Comparison of ENCODE assay signal across 1 cellular context in the genomic region with DNA sequence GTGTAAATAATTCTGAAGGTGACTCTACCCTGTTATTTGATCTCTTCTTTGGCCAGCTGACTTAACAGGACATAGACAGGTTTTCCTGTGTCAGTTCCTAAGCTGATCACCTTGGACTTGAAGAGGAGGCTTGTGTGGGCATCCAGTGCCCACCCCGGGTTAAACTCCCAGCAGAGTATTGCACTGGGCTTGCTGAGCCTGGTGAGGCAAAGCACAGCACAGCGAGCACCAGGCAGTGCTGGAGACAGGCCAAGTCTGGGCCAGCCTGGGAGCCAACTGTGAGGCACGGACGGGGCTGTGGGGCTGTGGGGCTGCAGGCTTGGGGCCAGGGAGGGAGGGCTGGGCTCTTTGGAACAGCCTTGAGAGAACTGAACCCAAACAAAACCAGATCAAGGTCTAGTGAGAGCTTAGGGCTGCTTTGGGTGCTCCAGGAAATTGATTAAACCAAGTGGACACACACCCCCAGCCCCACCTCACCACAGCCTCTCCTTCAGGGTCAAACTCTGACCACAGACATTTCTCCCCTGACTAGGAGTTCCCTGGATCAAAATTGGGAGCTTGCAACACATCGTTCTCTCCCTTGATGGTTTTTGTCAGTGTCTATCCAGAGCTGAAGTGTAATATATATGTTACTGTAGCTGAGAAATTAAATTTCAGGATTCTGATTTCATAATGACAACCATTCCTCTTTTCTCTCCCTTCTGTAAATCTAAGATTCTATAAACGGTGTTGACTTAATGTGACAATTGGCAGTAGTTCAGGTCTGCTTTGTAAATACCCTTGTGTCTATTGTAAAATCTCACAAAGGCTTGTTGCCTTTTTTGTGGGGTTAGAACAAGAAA.
TF ChIP-seq lines count a peak whose summit lies in the region.

No MANE protein-coding gene starts in this region.

TF ChIP-seq in HepG2, 621 proteins besides CTCF, POLR2A, EP300 and RAD21 (continued from another document and continues in another):
- TF ChIP-seq, protein P1, sequence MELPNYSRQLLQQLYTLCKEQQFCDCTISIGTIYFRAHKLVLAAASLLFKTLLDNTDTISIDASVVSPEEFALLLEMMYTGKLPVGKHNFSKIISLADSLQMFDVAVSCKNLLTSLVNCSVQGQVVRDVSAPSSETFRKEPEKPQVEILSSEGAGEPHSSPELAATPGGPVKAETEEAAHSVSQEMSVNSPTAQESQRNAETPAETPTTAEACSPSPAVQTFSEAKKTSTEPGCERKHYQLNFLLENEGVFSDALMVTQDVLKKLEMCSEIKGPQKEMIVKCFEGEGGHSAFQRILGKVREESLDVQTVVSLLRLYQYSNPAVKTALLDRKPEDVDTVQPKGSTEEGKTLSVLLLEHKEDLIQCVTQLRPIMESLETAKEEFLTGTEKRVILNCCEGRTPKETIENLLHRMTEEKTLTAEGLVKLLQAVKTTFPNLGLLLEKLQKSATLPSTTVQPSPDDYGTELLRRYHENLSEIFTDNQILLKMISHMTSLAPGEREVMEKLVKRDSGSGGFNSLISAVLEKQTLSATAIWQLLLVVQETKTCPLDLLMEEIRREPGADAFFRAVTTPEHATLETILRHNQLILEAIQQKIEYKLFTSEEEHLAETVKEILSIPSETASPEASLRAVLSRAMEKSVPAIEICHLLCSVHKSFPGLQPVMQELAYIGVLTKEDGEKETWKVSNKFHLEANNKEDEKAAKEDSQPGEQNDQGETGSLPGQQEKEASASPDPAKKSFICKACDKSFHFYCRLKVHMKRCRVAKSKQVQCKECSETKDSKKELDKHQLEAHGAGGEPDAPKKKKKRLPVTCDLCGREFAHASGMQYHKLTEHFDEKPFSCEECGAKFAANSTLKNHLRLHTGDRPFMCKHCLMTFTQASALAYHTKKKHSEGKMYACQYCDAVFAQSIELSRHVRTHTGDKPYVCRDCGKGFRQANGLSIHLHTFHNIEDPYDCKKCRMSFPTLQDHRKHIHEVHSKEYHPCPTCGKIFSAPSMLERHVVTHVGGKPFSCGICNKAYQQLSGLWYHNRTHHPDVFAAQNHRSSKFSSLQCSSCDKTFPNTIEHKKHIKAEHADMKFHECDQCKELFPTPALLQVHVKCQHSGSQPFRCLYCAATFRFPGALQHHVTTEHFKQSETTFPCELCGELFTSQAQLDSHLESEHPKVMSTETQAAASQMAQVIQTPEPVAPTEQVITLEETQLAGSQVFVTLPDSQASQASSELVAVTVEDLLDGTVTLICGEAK (IDR thresholded peaks at IDR 0.05): no peak
- TF ChIP-seq, protein P1 (CRISPR knock-in tag; IDR thresholded peaks at IDR 0.05): peak; percentile 27; the same call in 1 of the 2 replicates
- TF ChIP-seq ZNF343 (CRISPR knock-in tag; IDR thresholded peaks at IDR 0.05): 0 out of 2 replicates have a peak, but pooled peaks have one; percentile 59
- TF ChIP-seq, protein P2, sequence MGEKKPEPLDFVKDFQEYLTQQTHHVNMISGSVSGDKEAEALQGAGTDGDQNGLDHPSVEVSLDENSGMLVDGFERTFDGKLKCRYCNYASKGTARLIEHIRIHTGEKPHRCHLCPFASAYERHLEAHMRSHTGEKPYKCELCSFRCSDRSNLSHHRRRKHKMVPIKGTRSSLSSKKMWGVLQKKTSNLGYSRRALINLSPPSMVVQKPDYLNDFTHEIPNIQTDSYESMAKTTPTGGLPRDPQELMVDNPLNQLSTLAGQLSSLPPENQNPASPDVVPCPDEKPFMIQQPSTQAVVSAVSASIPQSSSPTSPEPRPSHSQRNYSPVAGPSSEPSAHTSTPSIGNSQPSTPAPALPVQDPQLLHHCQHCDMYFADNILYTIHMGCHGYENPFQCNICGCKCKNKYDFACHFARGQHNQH (CRISPR knock-in tag; IDR thresholded peaks at IDR 0.05): peak; percentile 18; the same call in 1 of the 2 replicates
- TF ChIP-seq, protein P3, sequence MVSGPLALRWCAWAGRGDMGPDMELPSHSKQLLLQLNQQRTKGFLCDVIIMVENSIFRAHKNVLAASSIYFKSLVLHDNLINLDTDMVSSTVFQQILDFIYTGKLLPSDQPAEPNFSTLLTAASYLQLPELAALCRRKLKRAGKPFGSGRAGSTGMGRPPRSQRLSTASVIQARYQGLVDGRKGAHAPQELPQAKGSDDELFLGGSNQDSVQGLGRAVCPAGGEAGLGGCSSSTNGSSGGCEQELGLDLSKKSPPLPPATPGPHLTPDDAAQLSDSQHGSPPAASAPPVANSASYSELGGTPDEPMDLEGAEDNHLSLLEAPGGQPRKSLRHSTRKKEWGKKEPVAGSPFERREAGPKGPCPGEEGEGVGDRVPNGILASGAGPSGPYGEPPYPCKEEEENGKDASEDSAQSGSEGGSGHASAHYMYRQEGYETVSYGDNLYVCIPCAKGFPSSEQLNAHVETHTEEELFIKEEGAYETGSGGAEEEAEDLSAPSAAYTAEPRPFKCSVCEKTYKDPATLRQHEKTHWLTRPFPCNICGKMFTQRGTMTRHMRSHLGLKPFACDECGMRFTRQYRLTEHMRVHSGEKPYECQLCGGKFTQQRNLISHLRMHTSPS (CRISPR knock-in tag; IDR thresholded peaks at IDR 0.05; ENCODE audit: low read depth): peak; percentile 95
- peak; percentile 67; the same call in 1 of the 2 replicates for TF ChIP-seq FOXK1 (CRISPR knock-in tag; IDR thresholded peaks at IDR 0.05; ENCODE audit: borderline replicate concordance, low read depth)
- peak; percentile 42 for TF ChIP-seq YY1 (IDR thresholded peaks at IDR 0.05; ENCODE audit: insufficient read depth, insufficient replicate concordance, low read depth, low read length)
- TF ChIP-seq ZNF292 (CRISPR knock-in tag; IDR thresholded peaks at IDR 0.05; ENCODE audit: borderline replicate concordance, low read depth): peak; percentile 99
- TF ChIP-seq, protein P4, sequence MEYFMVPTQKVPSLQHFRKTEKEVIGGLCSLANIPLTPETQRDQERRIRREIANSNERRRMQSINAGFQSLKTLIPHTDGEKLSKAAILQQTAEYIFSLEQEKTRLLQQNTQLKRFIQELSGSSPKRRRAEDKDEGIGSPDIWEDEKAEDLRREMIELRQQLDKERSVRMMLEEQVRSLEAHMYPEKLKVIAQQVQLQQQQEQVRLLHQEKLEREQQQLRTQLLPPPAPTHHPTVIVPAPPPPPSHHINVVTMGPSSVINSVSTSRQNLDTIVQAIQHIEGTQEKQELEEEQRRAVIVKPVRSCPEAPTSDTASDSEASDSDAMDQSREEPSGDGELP (IDR thresholded peaks at IDR 0.05; ENCODE audit: borderline replicate concordance, low read depth): peak; percentile 89
- TF ChIP-seq ZNF382 (CRISPR knock-in tag; IDR thresholded peaks at IDR 0.05; ENCODE audit: borderline replicate concordance): no peak
- TF ChIP-seq, protein P5, sequence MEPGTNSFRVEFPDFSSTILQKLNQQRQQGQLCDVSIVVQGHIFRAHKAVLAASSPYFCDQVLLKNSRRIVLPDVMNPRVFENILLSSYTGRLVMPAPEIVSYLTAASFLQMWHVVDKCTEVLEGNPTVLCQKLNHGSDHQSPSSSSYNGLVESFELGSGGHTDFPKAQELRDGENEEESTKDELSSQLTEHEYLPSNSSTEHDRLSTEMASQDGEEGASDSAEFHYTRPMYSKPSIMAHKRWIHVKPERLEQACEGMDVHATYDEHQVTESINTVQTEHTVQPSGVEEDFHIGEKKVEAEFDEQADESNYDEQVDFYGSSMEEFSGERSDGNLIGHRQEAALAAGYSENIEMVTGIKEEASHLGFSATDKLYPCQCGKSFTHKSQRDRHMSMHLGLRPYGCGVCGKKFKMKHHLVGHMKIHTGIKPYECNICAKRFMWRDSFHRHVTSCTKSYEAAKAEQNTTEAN (CRISPR knock-in tag; conservative IDR thresholded peaks at IDR 0.05): peak; percentile 53
- TF ChIP-seq ZNF572 (CRISPR knock-in tag; IDR thresholded peaks at IDR 0.05): 0 out of 2 replicates have a peak, but pooled peaks have one; percentile 45
- no peak for TF ChIP-seq CENPX (CRISPR knock-in tag; IDR thresholded peaks at IDR 0.05)
- TF ChIP-seq, protein P6, sequence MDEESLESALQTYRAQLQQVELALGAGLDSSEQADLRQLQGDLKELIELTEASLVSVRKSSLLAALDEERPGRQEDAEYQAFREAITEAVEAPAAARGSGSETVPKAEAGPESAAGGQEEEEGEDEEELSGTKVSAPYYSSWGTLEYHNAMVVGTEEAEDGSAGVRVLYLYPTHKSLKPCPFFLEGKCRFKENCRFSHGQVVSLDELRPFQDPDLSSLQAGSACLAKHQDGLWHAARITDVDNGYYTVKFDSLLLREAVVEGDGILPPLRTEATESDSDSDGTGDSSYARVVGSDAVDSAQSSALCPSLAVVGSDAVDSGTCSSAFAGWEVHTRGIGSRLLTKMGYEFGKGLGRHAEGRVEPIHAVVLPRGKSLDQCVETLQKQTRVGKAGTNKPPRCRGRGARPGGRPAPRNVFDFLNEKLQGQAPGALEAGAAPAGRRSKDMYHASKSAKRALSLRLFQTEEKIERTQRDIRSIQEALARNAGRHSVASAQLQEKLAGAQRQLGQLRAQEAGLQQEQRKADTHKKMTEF (CRISPR knock-in tag; IDR thresholded peaks at IDR 0.05): peak; percentile 72
- TF ChIP-seq TEAD3 (CRISPR knock-in tag; optimal IDR thresholded peaks at IDR 0.05; ENCODE audit: borderline replicate concordance): peak; percentile 85
- TF ChIP-seq ZBTB7A (CRISPR knock-in tag; IDR thresholded peaks at IDR 0.05): peak; percentile 91; the same call in 1 of the 2 replicates
- TF ChIP-seq, protein P7, sequence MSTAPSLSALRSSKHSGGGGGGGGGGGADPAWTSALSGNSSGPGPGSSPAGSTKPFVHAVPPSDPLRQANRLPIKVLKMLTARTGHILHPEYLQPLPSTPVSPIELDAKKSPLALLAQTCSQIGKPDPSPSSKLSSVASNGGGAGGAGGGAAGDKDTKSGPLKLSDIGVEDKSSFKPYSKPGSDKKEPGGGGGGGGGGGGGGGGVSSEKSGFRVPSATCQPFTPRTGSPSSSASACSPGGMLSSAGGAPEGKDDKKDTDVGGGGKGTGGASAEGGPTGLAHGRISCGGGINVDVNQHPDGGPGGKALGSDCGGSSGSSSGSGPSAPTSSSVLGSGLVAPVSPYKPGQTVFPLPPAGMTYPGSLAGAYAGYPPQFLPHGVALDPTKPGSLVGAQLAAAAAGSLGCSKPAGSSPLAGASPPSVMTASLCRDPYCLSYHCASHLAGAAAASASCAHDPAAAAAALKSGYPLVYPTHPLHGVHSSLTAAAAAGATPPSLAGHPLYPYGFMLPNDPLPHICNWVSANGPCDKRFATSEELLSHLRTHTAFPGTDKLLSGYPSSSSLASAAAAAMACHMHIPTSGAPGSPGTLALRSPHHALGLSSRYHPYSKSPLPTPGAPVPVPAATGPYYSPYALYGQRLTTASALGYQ (CRISPR knock-in tag; IDR thresholded peaks at IDR 0.05): peak; percentile 72; the same call in 1 of the 2 replicates
- TF ChIP-seq MEF2D (CRISPR knock-in tag; IDR thresholded peaks at IDR 0.05): peak; percentile 82; the same call in 1 of the 2 replicates
- TF ChIP-seq HOXA3 (CRISPR knock-in tag; IDR thresholded peaks at IDR 0.05): no peak; the same call in 1 of the 2 replicates
- TF ChIP-seq MZF1 (CRISPR knock-in tag; IDR thresholded peaks at IDR 0.05; ENCODE audit: borderline replicate concordance): no peak
- TF ChIP-seq, protein P8, sequence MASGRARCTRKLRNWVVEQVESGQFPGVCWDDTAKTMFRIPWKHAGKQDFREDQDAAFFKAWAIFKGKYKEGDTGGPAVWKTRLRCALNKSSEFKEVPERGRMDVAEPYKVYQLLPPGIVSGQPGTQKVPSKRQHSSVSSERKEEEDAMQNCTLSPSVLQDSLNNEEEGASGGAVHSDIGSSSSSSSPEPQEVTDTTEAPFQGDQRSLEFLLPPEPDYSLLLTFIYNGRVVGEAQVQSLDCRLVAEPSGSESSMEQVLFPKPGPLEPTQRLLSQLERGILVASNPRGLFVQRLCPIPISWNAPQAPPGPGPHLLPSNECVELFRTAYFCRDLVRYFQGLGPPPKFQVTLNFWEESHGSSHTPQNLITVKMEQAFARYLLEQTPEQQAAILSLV (CRISPR knock-in tag; IDR thresholded peaks at IDR 0.05; ENCODE audit: borderline replicate concordance): peak; percentile 77; the same call in 1 of the 2 replicates
- TF ChIP-seq MAZ (IDR thresholded peaks at IDR 0.05; ENCODE audit: borderline replicate concordance, low read depth, low read length): 0 out of 2 replicates have a peak, but pooled peaks have one; percentile 42
- TF ChIP-seq MAZ (CRISPR knock-in tag; IDR thresholded peaks at IDR 0.05; ENCODE audit: low read depth): peak; percentile 79; the same call in 1 of the 2 replicates
- TF ChIP-seq ETV5 (CRISPR knock-in tag; IDR thresholded peaks at IDR 0.05; ENCODE audit: borderline replicate concordance): peak; percentile 56; the same call in 1 of the 2 replicates
- TF ChIP-seq NCOA2 (CRISPR knock-in tag; IDR thresholded peaks at IDR 0.05): peak; percentile 68
- TF ChIP-seq, protein P9, sequence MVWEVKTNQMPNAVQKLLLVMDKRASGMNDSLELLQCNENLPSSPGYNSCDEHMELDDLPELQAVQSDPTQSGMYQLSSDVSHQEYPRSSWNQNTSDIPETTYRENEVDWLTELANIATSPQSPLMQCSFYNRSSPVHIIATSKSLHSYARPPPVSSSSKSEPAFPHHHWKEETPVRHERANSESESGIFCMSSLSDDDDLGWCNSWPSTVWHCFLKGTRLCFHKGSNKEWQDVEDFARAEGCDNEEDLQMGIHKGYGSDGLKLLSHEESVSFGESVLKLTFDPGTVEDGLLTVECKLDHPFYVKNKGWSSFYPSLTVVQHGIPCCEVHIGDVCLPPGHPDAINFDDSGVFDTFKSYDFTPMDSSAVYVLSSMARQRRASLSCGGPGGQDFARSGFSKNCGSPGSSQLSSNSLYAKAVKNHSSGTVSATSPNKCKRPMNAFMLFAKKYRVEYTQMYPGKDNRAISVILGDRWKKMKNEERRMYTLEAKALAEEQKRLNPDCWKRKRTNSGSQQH (CRISPR knock-in tag; IDR thresholded peaks at IDR 0.05; ENCODE audit: low read depth): no peak
